Comparison of ENCODE assay signal across 11 cellular contexts in the genomic region with DNA sequence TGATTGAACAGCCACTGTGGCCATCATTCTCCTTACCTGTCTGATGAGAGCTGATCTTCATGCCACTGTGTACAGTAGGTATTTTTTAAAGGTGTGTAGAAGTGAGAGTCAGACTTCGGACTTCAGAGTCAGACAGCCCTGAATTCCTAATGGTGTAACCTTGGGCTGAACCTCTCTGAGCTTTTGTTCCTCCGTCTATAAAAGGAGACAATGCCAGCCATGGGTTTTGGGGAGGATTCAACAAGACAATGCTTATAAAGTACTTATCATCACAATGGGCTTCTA. TPM values are rescaled to one million over a fixed set of nuclear protein-coding genes. Genes with fewer than 3 reads are reported as not detected.
DNase-seq lines count a peak whose midpoint lies in the region; ATAC-seq and TF ChIP-seq lines count a peak whose summit lies in the region.
"Had no signal": no experiment of that assay in that cellular context is flagged by ENCODE, and none has a peak within 500 bp of the region (broad histone marks: within the 10 kb centered on the region; RNA-seq: fewer than 3 reads in every experiment).

No MANE protein-coding gene starts in this region.

- H3K27me3 ChIP-seq in ascending aorta: no peaks in the 10 kb centered on the region

- H3K36me3 Mint-ChIP-seq in immature natural killer cell: peaks cover 6 to 28% (median 7%) of the 10 kb centered on the region in 3 donors
- no peaks in the 10 kb centered on the region for H3K36me3 Mint-ChIP-seq in activated naive CD4-positive, alpha-beta T cell treated with anti-CD3 and anti-CD28 coated beads, Interleukin-2, amount 10 ng/mL, durations not matched to agents 7 days and 5 days

- H3K27me3 Mint-ChIP-seq in immature natural killer cell (ENCODE audit: low read depth in 3 of 3): peaks cover 0 to 4% (median 2%) of the 10 kb centered on the region in 3 donors
- H3K27me3 Mint-ChIP-seq in activated naive CD4-positive, alpha-beta T cell treated with anti-CD3 and anti-CD28 coated beads, Interleukin-2, amount 10 ng/mL, durations not matched to agents 7 days and 5 days: peaks cover 9% of the 10 kb centered on the region

- DNase-seq in HFF-Myc (ENCODE audit: extremely low read depth, low read depth) (no peak), ascending aorta (ENCODE audit: low spot score in 2 of 2) (no peak), left colon (no peak), NCI-H446 (lab: John Stamatoyannopoulos, UW) (no peak), immature natural killer cell (no peak)
- DNase-seq in activated naive CD4-positive, alpha-beta T cell treated with anti-CD3 and anti-CD28 coated beads, Interleukin-2, amount 10 ng/mL, durations not matched to agents 7 days and 5 days: no peak
- DNase-seq: activated effector memory CD4-positive, alpha-beta T cell treated with Interleukin-2 at 50 U/mL for 16 hours; glutamatergic neuron; MM.1S had no signal

- no peaks in the 10 kb centered on the region for H3K9me3 ChIP-seq in ascending aorta

- CTCF ChIA-PET in activated naive CD4-positive, alpha-beta T cell treated with anti-CD3 and anti-CD28 coated beads, Interleukin-2, amount 10 ng/mL, durations not matched to agents 7 days and 5 days (lab: Charles Lee): interaction anchor here (4.6 kb wide), 1 partner anchor 8 kb away, joined by 19 read pairs; no protein-coding TSS in a partner anchor

- TF ChIP-seq CTCF in HFF-Myc (IDR thresholded peaks at IDR 0.05; ENCODE audit: low read depth, low read length, missing control alignments): no peak
- TF ChIP-seq CTCF in ascending aorta (IDR thresholded peaks at IDR 0.05): no peak

- peaks cover 72 to 91% of the 10 kb centered on the region in 2 donors for H3K4me1 ChIP-seq in ascending aorta

- H3K36me3 ChIP-seq in ascending aorta: peaks cover 14 to 18% of the 10 kb centered on the region in 2 donors

- H3K4me1 Mint-ChIP-seq in immature natural killer cell: peaks cover 38 to 48% of the 10 kb centered on the region in 2 donors
- H3K4me1 Mint-ChIP-seq in activated naive CD4-positive, alpha-beta T cell treated with anti-CD3 and anti-CD28 coated beads, Interleukin-2, amount 10 ng/mL, durations not matched to agents 7 days and 5 days: peaks cover 13% of the 10 kb centered on the region

- peak overlapping the region; percentile 6; the same call in 1 of the 2 replicates for H3K4me3 ChIP-seq in HFF-Myc (replicated peaks; ENCODE audit: low read depth, low read length)
- H3K4me3 ChIP-seq in ascending aorta: peak overlapping the region; percentile 27 to 38
- H3K4me3 ChIP-seq in skin epidermis: no peak overlapping the region

- peak overlapping the region; percentile 98 to 99 for H3K27ac ChIP-seq in ascending aorta
- peak overlapping the region; percentile 55 to 97 (median 89) for H3K27ac ChIP-seq in skin epidermis

- ATAC-seq in left colon (peak; percentile 28), HG02642 (IDR thresholded peaks at IDR 0.05; ENCODE audit: poor library complexity, unreplicated experiment) (no peak)

- intact Hi-C loops in ascending aorta (cut with DNase I): loop anchor here (2.0 to 10.0 kb wide), 4 partner anchors 18 to 352 kb away; partner anchors contain the start of gene GSN
- intact Hi-C loops in left colon (cut with DNase I, micrococcal nuclease): no loop called here

- H3K9me3 Mint-ChIP-seq in immature natural killer cell: no peaks in the 10 kb centered on the region
- no peaks in the 10 kb centered on the region for H3K9me3 Mint-ChIP-seq in activated naive CD4-positive, alpha-beta T cell treated with anti-CD3 and anti-CD28 coated beads, Interleukin-2, amount 10 ng/mL, durations not matched to agents 7 days and 5 days

- peak overlapping the region in 2 of 6 donors; percentile 14 to 41 for H3K27ac Mint-ChIP-seq in immature natural killer cell
- H3K27ac Mint-ChIP-seq in activated naive CD4-positive, alpha-beta T cell treated with anti-CD3 and anti-CD28 coated beads, Interleukin-2, amount 10 ng/mL, durations not matched to agents 7 days and 5 days: no peak overlapping the region

- peak overlapping the region in 2 of 5 donors; percentile 3 to 6 for H3K4me3 Mint-ChIP-seq in immature natural killer cell
- H3K4me3 Mint-ChIP-seq in activated naive CD4-positive, alpha-beta T cell treated with anti-CD3 and anti-CD28 coated beads, Interleukin-2, amount 10 ng/mL, durations not matched to agents 7 days and 5 days: no peak overlapping the region

RNA-seq across cellular contexts. Expression of gene GSN, which starts 18.7 kb away (rescaled TPM):
- 3,012 TPM for total RNA-seq in ascending aorta
- 100 to 1,000 TPM; 404 to 854 TPM for total RNA-seq in left colon
- 100 to 1,000 TPM; 199 to 325 (median 226) TPM for polyA plus RNA-seq in immature natural killer cell

Comparison
In these comparisons a context has a peak if more than half of its experiments do, and no peak if none do; other contexts are left out.
1. H3K4me3 ChIP-seq: peak in HFF-Myc (single experiment) and ascending aorta (2 of 2); none in skin epidermis (0 of 7).